In genomic region chr2:222490100-222490499, GRCh38 we compare ENCODE assay signal across 23 cellular contexts.
DNase-seq lines count a peak whose midpoint lies in the region; ATAC-seq, FAIRE-seq and TF ChIP-seq lines count a peak whose summit lies in the region.
"Had no signal": no experiment of that assay in that cellular context is flagged by ENCODE, and none has a peak within 500 bp of the region (broad histone marks: within the 10 kb centered on the region; RNA-seq: fewer than 3 reads in every experiment).

No MANE protein-coding gene starts in this region.

- no peak overlapping the region for H3K4me3 Mint-ChIP-seq in stimulated activated memory B cell treated with anti-CD40 and anti-IgM and Interleukin-4, amounts not matched to agents 10 μg/mL and 1 μg/mL and 100 μg/mL, for 72 hours
- no peak overlapping the region for H3K4me3 Mint-ChIP-seq in activated CD4-positive, alpha-beta T cell treated with anti-CD3 and anti-CD28 coated beads for 36 hours
- H3K4me3 Mint-ChIP-seq: CD4-positive, CD25-positive, alpha-beta regulatory T cell; CD8-positive, alpha-beta memory T cell; H9 had no signal

- intact Hi-C loops in activated CD4-positive, alpha-beta T cell treated with anti-CD3 and anti-CD28 coated beads for 36 hours (cut with DNase I, micrococcal nuclease): no loop called here

- DNase-seq in GM12891 (ENCODE audit: insufficient read length, low spot score) (no peak), NCI-H2029 (lab: John Stamatoyannopoulos, UW) (no peak), cerebellar cortex (ENCODE audit: low spot score) (no peak)
- no peak for DNase-seq in activated CD4-positive, alpha-beta T cell treated with anti-CD3 and anti-CD28 coated beads for 36 hours
- DNase-seq: ACHN; BE2C; C1 segment of cervical spinal cord; CD4-positive, CD25-positive, alpha-beta regulatory T cell; CD8-positive, alpha-beta memory T cell; COR-L47; H9; IMR-90 had no signal

- H3K27me3 Mint-ChIP-seq in stimulated activated memory B cell treated with anti-CD40 and anti-IgM and Interleukin-4, amounts not matched to agents 10 μg/mL and 1 μg/mL and 100 μg/mL, for 72 hours: no peaks in the 10 kb centered on the region
- peaks cover 1% of the 10 kb centered on the region for H3K27me3 Mint-ChIP-seq in activated CD4-positive, alpha-beta T cell treated with anti-CD3 and anti-CD28 coated beads for 36 hours
- H3K27me3 Mint-ChIP-seq: CD4-positive, CD25-positive, alpha-beta regulatory T cell; CD8-positive, alpha-beta memory T cell had no signal

- CTCF ChIA-PET in activated CD4-positive, alpha-beta T cell treated with anti-CD3 and anti-CD28 coated beads for 36 hours (lab: Charles Lee): no interaction called here

- peaks cover 8% of the 10 kb centered on the region for H3K9me3 Mint-ChIP-seq in stimulated activated memory B cell treated with anti-CD40 and anti-IgM and Interleukin-4, amounts not matched to agents 10 μg/mL and 1 μg/mL and 100 μg/mL, for 72 hours
- peaks cover 3% of the 10 kb centered on the region for H3K9me3 Mint-ChIP-seq in activated CD4-positive, alpha-beta T cell treated with anti-CD3 and anti-CD28 coated beads for 36 hours (ENCODE audit: low read depth)

- POLR2A ChIA-PET in activated CD4-positive, alpha-beta T cell treated with anti-CD3 and anti-CD28 coated beads for 36 hours (lab: Charles Lee): interaction anchor here (0.6 kb wide), 1 partner anchor 14 kb away, joined by 3 read pairs; no protein-coding TSS in a partner anchor

- H3K27ac Mint-ChIP-seq in stimulated activated memory B cell treated with anti-CD40 and anti-IgM and Interleukin-4, amounts not matched to agents 10 μg/mL and 1 μg/mL and 100 μg/mL, for 72 hours: no peak overlapping the region
- H3K27ac Mint-ChIP-seq in activated CD4-positive, alpha-beta T cell treated with anti-CD3 and anti-CD28 coated beads for 36 hours: no peak overlapping the region
- H3K27ac Mint-ChIP-seq: CD4-positive, CD25-positive, alpha-beta regulatory T cell; CD8-positive, alpha-beta memory T cell; H9 had no signal

- no peak for FAIRE-seq in GM12891 (lab: Jason Lieb, UNC)
- FAIRE-seq: A204.1, D721Med, G401.6, GM18507, H1, HTR-8/SVneo, K562 had no signal

- ATAC-seq in GM18868 (IDR thresholded peaks at IDR 0.05; ENCODE audit: unreplicated experiment) (peak; percentile 83), GM21786 (IDR thresholded peaks at IDR 0.05; ENCODE audit: unreplicated experiment) (peak; percentile 53), HG03159 (IDR thresholded peaks at IDR 0.05; ENCODE audit: unreplicated experiment) (peak; percentile 46)
- no peak for ATAC-seq in stimulated activated memory B cell treated with anti-CD40 and anti-IgM and Interleukin-4, amounts not matched to agents 10 μg/mL and 1 μg/mL and 100 μg/mL, for 72 hours
- ATAC-seq in activated CD4-positive, alpha-beta T cell treated with anti-CD3 and anti-CD28 coated beads for 36 hours: no peak
- ATAC-seq: K562 had no signal

- TF ChIP-seq POLR2A in GM12891 (IDR thresholded peaks at IDR 0.05; ENCODE audit: low read depth, low read length): no peak

- peaks cover 39% of the 10 kb centered on the region for H3K36me3 Mint-ChIP-seq in stimulated activated memory B cell treated with anti-CD40 and anti-IgM and Interleukin-4, amounts not matched to agents 10 μg/mL and 1 μg/mL and 100 μg/mL, for 72 hours
- H3K36me3 Mint-ChIP-seq in activated CD4-positive, alpha-beta T cell treated with anti-CD3 and anti-CD28 coated beads for 36 hours (ENCODE audit: low read depth): peaks cover 3% of the 10 kb centered on the region

- no peaks in the 10 kb centered on the region for H3K4me1 Mint-ChIP-seq in stimulated activated memory B cell treated with anti-CD40 and anti-IgM and Interleukin-4, amounts not matched to agents 10 μg/mL and 1 μg/mL and 100 μg/mL, for 72 hours
- no peaks in the 10 kb centered on the region for H3K4me1 Mint-ChIP-seq in activated CD4-positive, alpha-beta T cell treated with anti-CD3 and anti-CD28 coated beads for 36 hours
- H3K4me1 Mint-ChIP-seq: CD8-positive, alpha-beta memory T cell had no signal

TF ChIP-seq in GM12891, 5 proteins besides CTCF, POLR2A, EP300 and RAD21:
- peak; percentile 33; the same call in 1 of the 2 replicates for TF ChIP-seq SPI1 (IDR thresholded peaks at IDR 0.05; ENCODE audit: low read depth, low read length)
- no peak for TF ChIP-seq POU2F2 (IDR thresholded peaks at IDR 0.05; ENCODE audit: low read depth, low read length)

Comparison
In these comparisons a context has a peak if more than half of its experiments do, and no peak if none do; other contexts are left out.
1. ATAC-seq: peak in GM18868 (single experiment), GM21786 (single experiment) and HG03159 (single experiment); none in stimulated activated memory B cell treated with anti-CD40 and anti-IgM and Interleukin-4, amounts not matched to agents 10 μg/mL and 1 μg/mL and 100 μg/mL, for 72 hours (single experiment) and activated CD4-positive, alpha-beta T cell treated with anti-CD3 and anti-CD28 coated beads for 36 hours (single experiment).